In the genomic region with DNA sequence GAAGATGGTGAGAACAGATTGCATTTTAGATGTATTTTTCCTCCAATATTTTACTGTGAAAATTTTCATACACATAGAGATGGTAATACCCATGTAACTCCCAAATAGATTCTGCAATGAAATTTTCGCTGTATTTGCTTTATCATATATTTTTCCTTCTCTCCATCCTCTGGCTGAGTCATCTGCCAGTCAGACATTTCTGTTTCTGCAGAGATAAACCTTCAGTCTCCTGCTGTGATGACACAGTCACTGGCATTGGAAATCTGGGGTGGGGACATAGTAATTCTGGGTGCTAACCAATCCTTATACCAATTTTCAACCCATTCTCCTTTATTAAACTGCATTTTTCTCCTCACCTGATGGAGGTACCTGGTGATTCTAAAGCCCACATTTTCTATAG, we compare ENCODE assay signal across 14 cellular contexts.
"Had no signal": no experiment of that assay in that cellular context is flagged by ENCODE, and none has a peak within 500 bp of the region (broad histone marks: within the 10 kb centered on the region; RNA-seq: fewer than 3 reads in every experiment).

No MANE protein-coding gene starts in this region.

- FAIRE-seq: endometrium had no signal

- H3K36me3 Mint-ChIP-seq: activated naive CD8-positive, alpha-beta T cell treated with anti-CD3 and anti-CD28 coated beads for 36 hours; immature natural killer cell; natural killer cell; stimulated activated effector memory CD8-positive, alpha-beta T cell treated with anti-CD3 and anti-CD28 coated beads, Interleukin-12 subunit alpha, Interleukin-12 subunit beta, amount 100 ng/mL, for 72 hours had no signal

- ATAC-seq: natural killer cell; stimulated activated effector memory CD8-positive, alpha-beta T cell treated with anti-CD3 and anti-CD28 coated beads, Interleukin-12 subunit alpha, Interleukin-12 subunit beta, amount 100 ng/mL, for 72 hours had no signal

- H3K4me3 Mint-ChIP-seq: activated naive CD8-positive, alpha-beta T cell treated with anti-CD3 and anti-CD28 coated beads for 36 hours; activated T-helper 1 cell treated with anti-CD3 and anti-CD28 coated beads, Interleukin-12 subunit alpha, Interleukin-12 subunit beta, Interleukin-2, Interleukin-4 antibody, amounts not matched to agents 30 ng/mL and 10 ng/mL and 1 ng/mL, durations not matched to agents 14 hours and 24 hours and 36 hours; immature natural killer cell; natural killer cell; stimulated activated effector memory CD8-positive, alpha-beta T cell treated with anti-CD3 and anti-CD28 coated beads, Interleukin-12 subunit alpha, Interleukin-12 subunit beta, amount 100 ng/mL, for 72 hours; T-helper 1 cell treated with Interleukin-12 subunit alpha and Interleukin-12 subunit beta and Interleukin-4 antibody, amounts not matched to agents 30 μg/mL and 1 μg/mL, for 36 hours had no signal

- H3K4me1 Mint-ChIP-seq: immature natural killer cell; natural killer cell; stimulated activated effector memory CD8-positive, alpha-beta T cell treated with anti-CD3 and anti-CD28 coated beads, Interleukin-12 subunit alpha, Interleukin-12 subunit beta, amount 100 ng/mL, for 72 hours had no signal

- DNase-seq: activated CD4-positive, alpha-beta T cell treated with anti-CD3 and anti-CD28 coated beads, Interleukin-2, amount 50 U/mL, for 1 hour; activated CD8-positive, alpha-beta memory T cell treated with anti-CD3 and anti-CD28 coated beads for 24 hours; activated naive CD8-positive, alpha-beta T cell treated with anti-CD3 and anti-CD28 coated beads for 36 hours; cerebellar nuclear complex; immature natural killer cell; mesenchymal stem cell; natural killer cell; nucleus accumbens had no signal

- H3K36me3 ChIP-seq: breast epithelium, esophagus muscularis mucosa had no signal

- H3K9me3 Mint-ChIP-seq: activated naive CD8-positive, alpha-beta T cell treated with anti-CD3 and anti-CD28 coated beads for 36 hours; activated T-helper 1 cell treated with anti-CD3 and anti-CD28 coated beads, Interleukin-12 subunit alpha, Interleukin-12 subunit beta, Interleukin-2, Interleukin-4 antibody, amounts not matched to agents 30 ng/mL and 10 ng/mL and 1 ng/mL, durations not matched to agents 14 hours and 24 hours and 36 hours; immature natural killer cell; natural killer cell; stimulated activated effector memory CD8-positive, alpha-beta T cell treated with anti-CD3 and anti-CD28 coated beads, Interleukin-12 subunit alpha, Interleukin-12 subunit beta, amount 100 ng/mL, for 72 hours; T-helper 1 cell treated with Interleukin-12 subunit alpha and Interleukin-12 subunit beta and Interleukin-4 antibody, amounts not matched to agents 30 μg/mL and 1 μg/mL, for 36 hours had no signal

- H3K9me3 ChIP-seq: breast epithelium, esophagus muscularis mucosa had no signal

- H3K27me3 ChIP-seq: breast epithelium, esophagus muscularis mucosa had no signal

- H3K4me1 ChIP-seq: breast epithelium, esophagus muscularis mucosa had no signal

- H3K27ac ChIP-seq: breast epithelium, esophagus muscularis mucosa had no signal

- H3K27ac Mint-ChIP-seq: activated naive CD8-positive, alpha-beta T cell treated with anti-CD3 and anti-CD28 coated beads for 36 hours; activated T-helper 1 cell treated with anti-CD3 and anti-CD28 coated beads, Interleukin-12 subunit alpha, Interleukin-12 subunit beta, Interleukin-2, Interleukin-4 antibody, amounts not matched to agents 30 ng/mL and 10 ng/mL and 1 ng/mL, durations not matched to agents 14 hours and 24 hours and 36 hours; immature natural killer cell; natural killer cell; stimulated activated effector memory CD8-positive, alpha-beta T cell treated with anti-CD3 and anti-CD28 coated beads, Interleukin-12 subunit alpha, Interleukin-12 subunit beta, amount 100 ng/mL, for 72 hours; T-helper 1 cell treated with Interleukin-12 subunit alpha and Interleukin-12 subunit beta and Interleukin-4 antibody, amounts not matched to agents 30 μg/mL and 1 μg/mL, for 36 hours had no signal

- H3K4me3 ChIP-seq: breast epithelium, esophagus muscularis mucosa had no signal
